In the genomic region with DNA sequence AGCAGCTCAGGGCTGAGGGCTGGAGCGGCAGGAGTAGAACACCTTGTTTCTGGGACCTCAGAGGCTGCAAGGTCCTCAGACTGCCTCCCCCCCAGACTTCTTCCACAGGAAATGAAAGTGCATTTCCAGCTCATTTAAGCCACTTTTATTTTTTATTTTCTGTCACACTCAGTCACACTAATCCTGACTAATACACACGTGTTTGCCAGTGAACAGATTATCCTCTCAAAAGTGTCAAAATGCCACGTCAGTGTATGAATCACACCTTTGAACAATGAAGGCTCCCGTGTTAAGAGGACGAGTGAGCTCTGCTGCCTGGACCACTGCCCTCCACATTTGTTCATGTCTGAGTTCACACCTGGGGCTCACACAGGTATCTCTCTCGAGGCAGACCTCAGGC, we compare ENCODE assay signal across 1 cellular context.
TF ChIP-seq lines count a peak whose summit lies in the region.

No MANE protein-coding gene starts in this region.

TF ChIP-seq in WTC11, 78 proteins besides CTCF, POLR2A, EP300 and RAD21 (continued from another document):
- no peak for TF ChIP-seq GRHL2 (CRISPR knock-in tag; IDR thresholded peaks at IDR 0.05; ENCODE audit: insufficient replicate concordance, severe bottlenecking)
- no peak for TF ChIP-seq NR2C2 (CRISPR knock-in tag; IDR thresholded peaks at IDR 0.05)
- TF ChIP-seq KAT7 (CRISPR knock-in tag; IDR thresholded peaks at IDR 0.05; ENCODE audit: borderline replicate concordance), result no peak
- TF ChIP-seq, protein P1, sequence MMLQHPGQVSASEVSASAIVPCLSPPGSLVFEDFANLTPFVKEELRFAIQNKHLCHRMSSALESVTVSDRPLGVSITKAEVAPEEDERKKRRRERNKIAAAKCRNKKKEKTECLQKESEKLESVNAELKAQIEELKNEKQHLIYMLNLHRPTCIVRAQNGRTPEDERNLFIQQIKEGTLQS (CRISPR knock-in tag; conservative IDR thresholded peaks at IDR 0.05), result no peak
- no peak for TF ChIP-seq JUN (CRISPR knock-in tag; IDR thresholded peaks at IDR 0.05)
- TF ChIP-seq SP1 (CRISPR knock-in tag; conservative IDR thresholded peaks at IDR 0.05), result no peak
